Comparison of ENCODE assay signal across 1 cellular context in the genomic region with DNA sequence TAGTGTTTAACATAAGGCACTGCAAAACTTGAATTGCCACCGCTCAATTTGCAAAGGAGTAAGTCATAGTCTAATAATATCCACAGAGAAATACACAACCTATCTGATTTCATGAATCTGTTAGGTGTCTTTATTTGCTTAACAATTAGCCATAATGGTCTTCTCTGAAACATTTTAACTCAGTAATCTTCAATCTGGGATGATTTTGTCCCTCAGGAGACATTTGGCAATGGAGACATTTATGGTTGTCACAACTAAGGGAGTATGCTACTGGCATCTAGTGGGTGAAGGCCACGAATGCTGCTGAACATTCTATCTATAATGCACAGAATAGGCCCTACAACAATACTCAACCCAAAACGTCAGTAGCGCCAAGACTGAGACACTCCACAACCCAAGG.
TF ChIP-seq lines count a peak whose summit lies in the region.

No MANE protein-coding gene starts in this region.

TF ChIP-seq in IMR-90, 13 proteins besides CTCF, POLR2A, EP300 and RAD21 (continued from another document):
- no peak for TF ChIP-seq USF2 (IDR thresholded peaks at IDR 0.05; ENCODE audit: low read depth, low read length)
